Comparison of ENCODE assay signal across 8 cellular contexts in the genomic region with DNA sequence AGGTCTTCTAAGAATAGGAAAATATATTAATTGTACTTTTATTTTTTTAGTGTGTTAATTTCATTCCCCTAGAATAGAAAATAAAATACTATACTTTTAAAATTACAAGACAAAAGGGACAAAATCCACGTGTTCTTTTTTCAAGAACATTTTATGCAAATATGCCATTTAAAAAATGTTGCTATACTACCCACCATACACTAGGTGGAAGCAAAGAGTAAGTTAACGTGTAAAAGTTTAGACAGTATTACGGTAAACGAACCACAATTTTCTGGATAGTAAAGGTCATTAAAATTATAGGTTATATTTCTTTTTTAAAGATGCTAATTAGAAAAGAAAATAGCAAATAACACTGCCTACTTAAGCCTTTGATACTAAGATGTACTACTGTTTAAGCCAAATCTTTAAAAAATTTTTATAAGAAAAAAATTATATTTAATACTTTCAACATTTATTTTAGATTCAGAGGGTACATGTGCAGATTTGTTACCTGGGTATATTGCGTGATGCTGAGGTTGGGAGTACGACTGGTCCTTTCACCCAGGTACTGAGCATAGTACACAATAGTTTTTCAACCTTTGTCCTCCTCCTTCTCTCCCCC.
DNase-seq lines count a peak whose midpoint lies in the region; ATAC-seq, FAIRE-seq and TF ChIP-seq lines count a peak whose summit lies in the region.

No MANE protein-coding gene starts in this region.

- no peaks in the 10 kb centered on the region for H3K27me3 Mint-ChIP-seq in T-helper 2 cell treated with Interferon-gamma antibody and Interleukin-4, amounts not matched to agents 5 μg/mL and 100 μg/mL, for 36 hours (ENCODE audit: low read depth)

- no peak overlapping the region for H3K4me3 ChIP-seq in choroid plexus epithelial cell (ENCODE audit: low read depth, low read length)

- TF ChIP-seq POLR2A in GM12892 (IDR thresholded peaks at IDR 0.05; ENCODE audit: low read depth, low read length), result no peak

- DNase-seq in AG20443 (ENCODE audit: low spot score) (peak; percentile 46), NCI-H345 treated with DMSO at 0.1 percent for 48 hours (lab: John Stamatoyannopoulos, UW; ENCODE audit: unreplicated experiment) (peak; percentile 68), choroid plexus epithelial cell (ENCODE audit: low read depth) (peak; percentile 62), myocyte (ENCODE audit: low read depth) (peak; percentile 47), GM12892 (ENCODE audit: insufficient read length) (no peak)
- no peak for DNase-seq in T-helper 2 cell treated with Interferon-gamma antibody and Interleukin-4, amounts not matched to agents 5 μg/mL and 100 μg/mL, for 36 hours (ENCODE audit: low spot score)

- H3K9me3 Mint-ChIP-seq in T-helper 2 cell treated with Interferon-gamma antibody and Interleukin-4, amounts not matched to agents 5 μg/mL and 100 μg/mL, for 36 hours, result no peaks in the 10 kb centered on the region

- no peak for FAIRE-seq in GM12892 (lab: Jason Lieb, UNC)

- no peak overlapping the region for H3K27ac Mint-ChIP-seq in T-helper 2 cell treated with Interferon-gamma antibody and Interleukin-4, amounts not matched to agents 5 μg/mL and 100 μg/mL, for 36 hours

- H3K36me3 Mint-ChIP-seq in T-helper 2 cell treated with Interferon-gamma antibody and Interleukin-4, amounts not matched to agents 5 μg/mL and 100 μg/mL, for 36 hours (ENCODE audit: low read depth), result no peaks in the 10 kb centered on the region

- no peaks in the 10 kb centered on the region for H3K4me1 Mint-ChIP-seq in T-helper 2 cell treated with Interferon-gamma antibody and Interleukin-4, amounts not matched to agents 5 μg/mL and 100 μg/mL, for 36 hours (ENCODE audit: low read depth)

- TF ChIP-seq CTCF in choroid plexus epithelial cell (conservative IDR thresholded peaks at IDR 0.05; ENCODE audit: low read depth, low read length), result peak; percentile 58

- ATAC-seq in GM18517 (IDR thresholded peaks at IDR 0.05; ENCODE audit: unreplicated experiment) (peak; percentile 79), HG03025 (IDR thresholded peaks at IDR 0.05; ENCODE audit: low FRiP score, unreplicated experiment) (peak; percentile 80)

- H3K4me3 Mint-ChIP-seq in T-helper 2 cell treated with Interferon-gamma antibody and Interleukin-4, amounts not matched to agents 5 μg/mL and 100 μg/mL, for 36 hours, result no peak overlapping the region

Comparison
In these comparisons a context has a peak if more than half of its experiments do, and no peak if none do; other contexts are left out.
1. DNase-seq: peak in AG20443 (single experiment), NCI-H345 treated with DMSO at 0.1 percent for 48 hours (single experiment), choroid plexus epithelial cell (single experiment) and myocyte (single experiment); none in GM12892 (single experiment) and T-helper 2 cell treated with Interferon-gamma antibody and Interleukin-4, amounts not matched to agents 5 μg/mL and 100 μg/mL, for 36 hours (single experiment).